17 cellular contexts compared by ENCODE assay signal in genomic region chr9:107046692-107047091, GRCh38.
A peak's percentile ranks its signal among the peaks of the same experiment; 100 is the strongest.
DNase-seq lines count a peak whose midpoint lies in the region; ATAC-seq, FAIRE-seq and TF ChIP-seq lines count a peak whose summit lies in the region.
"Had no signal": no experiment of that assay in that cellular context is flagged by ENCODE, and none has a peak within 500 bp of the region (broad histone marks: within the 10 kb centered on the region; RNA-seq: fewer than 3 reads in every experiment).

No MANE protein-coding gene starts in this region.

- no peak overlapping the region for H3K4me2 ChIP-seq in H9 (ENCODE audit: insufficient read depth, insufficient read length, low read length)
- H3K4me2 ChIP-seq: SK-N-SH had no signal

- H4K5ac ChIP-seq in H9 (ENCODE audit: insufficient read length, low read depth, low read length): no peak overlapping the region

- H3K27me3 Mint-ChIP-seq in H9 (ENCODE audit: low read depth): peaks cover 2% of the 10 kb centered on the region; the same call in 1 of the 2 replicates

- H3K79me2 ChIP-seq in H9 (ENCODE audit: insufficient read depth, low read length): no peaks in the 10 kb centered on the region
- H3K79me2 ChIP-seq: parathyroid adenoma had no signal

- FAIRE-seq in HTR-8/SVneo (lab: Jason Lieb, UNC): peak; percentile 62
- FAIRE-seq: G401.6 had no signal

- H3K23me2 ChIP-seq in H9 (ENCODE audit: insufficient read length, low read depth, low read length, poor library complexity, severe bottlenecking): no peaks in the 10 kb centered on the region

- no peaks in the 10 kb centered on the region for H3K9me3 ChIP-seq in H9 (ENCODE audit: control insufficient read depth, low read depth, low read length)
- H3K9me3 ChIP-seq: breast epithelium, SK-N-SH had no signal

- no peak overlapping the region for H3K14ac ChIP-seq in H9 (ENCODE audit: insufficient read depth, low read length)

- H2BK5ac ChIP-seq in H9 (ENCODE audit: insufficient read length, low read length): no peak overlapping the region

- DNase-seq in HTR-8/SVneo (ENCODE audit: insufficient read length, low spot score) (no peak), DMS153 treated with DMSO at 0.1 percent for 48 hours (lab: John Stamatoyannopoulos, UW; ENCODE audit: unreplicated experiment) (no peak), LoVo (ENCODE audit: low spot score) (no peak), H9 (no peak)
- DNase-seq in activated T-cell treated with anti-CD3 and anti-CD28 coated beads, Interleukin-2, amount 50 U/mL, for 1 hour: no peak
- DNase-seq: hypothalamus; mesenchymal stem cell; NCI-H510A; SK-N-SH; stimulated activated CD4-positive, alpha-beta T cell treated with anti-CD3 and anti-CD28 coated beads, Interleukin-2, amount 100 ng/mL, for 48 hours had no signal

- no peak overlapping the region for H2BK15ac ChIP-seq in H9 (ENCODE audit: low read depth, low read length)

- H3K4ac ChIP-seq in H9 (ENCODE audit: low read depth, low read length): no peak overlapping the region

- no peak overlapping the region for H2BK12ac ChIP-seq in H9 (ENCODE audit: insufficient read length, low read depth, low read length)

- no peak overlapping the region for H4K91ac ChIP-seq in H9 (ENCODE audit: insufficient read length, low read depth, low read length)

- ATAC-seq in GM18508 (IDR thresholded peaks at IDR 0.05; ENCODE audit: insufficient read depth, unreplicated experiment) (peak; percentile 89), GM21390 (IDR thresholded peaks at IDR 0.05; ENCODE audit: unreplicated experiment) (peak; percentile 95), HG02973 (IDR thresholded peaks at IDR 0.05; ENCODE audit: unreplicated experiment) (peak; percentile 93)
- ATAC-seq: activated CD4-positive, CD25-positive, alpha-beta regulatory T cell treated with anti-CD3 and anti-CD28 coated beads, Interleukin-2, amount 50 U/mL, for 24 hours had no signal

- H3K4me3 Mint-ChIP-seq in H9: no peak overlapping the region

- H3K4me1 Mint-ChIP-seq in H9: peaks cover 41 to 43% of the 10 kb centered on the region in 2 experiments

- no peak overlapping the region for H3K9ac ChIP-seq in H9 (ENCODE audit: extremely low read depth, insufficient read length, low read length)
- H3K9ac ChIP-seq: parathyroid adenoma, SK-N-SH had no signal

- H3K9me3 Mint-ChIP-seq in H9: peaks cover 0 to 2% of the 10 kb centered on the region in 2 experiments; a peak in 2 of 5 replicates

- no peak overlapping the region for H4K8ac ChIP-seq in H9 (replicated peaks; ENCODE audit: insufficient read length, low read depth, low read length)

- H2AFZ ChIP-seq in H9 (ENCODE audit: low read length): no peak overlapping the region
- H2AFZ ChIP-seq: parathyroid adenoma had no signal

- no peak overlapping the region for H3K56ac ChIP-seq in H9 (ENCODE audit: insufficient read length, low read depth, low read length)

- H3K27ac ChIP-seq in H9 (ENCODE audit: insufficient read length, low read depth, low read length): no peak overlapping the region
- H3K27ac ChIP-seq: breast epithelium, parathyroid adenoma had no signal

- no peak overlapping the region for H3K23ac ChIP-seq in H9 (ENCODE audit: insufficient read length, low read depth, low read length)

- no peak overlapping the region for H3K18ac ChIP-seq in H9 (ENCODE audit: insufficient read length, low read depth, low read length)

- no peak overlapping the region for H2BK120ac ChIP-seq in H9 (ENCODE audit: low read depth, low read length, poor library complexity, severe bottlenecking)

- H3K4me1 ChIP-seq in H9 (ENCODE audit: insufficient read depth, low read length): peaks cover 14% of the 10 kb centered on the region; the same call in 1 of the 2 replicates
- H3K4me1 ChIP-seq: breast epithelium, parathyroid adenoma had no signal

- no peak overlapping the region for H3K27ac Mint-ChIP-seq in H9

- H3K36me3 Mint-ChIP-seq in H9 (ENCODE audit: insufficient read depth in 1 of 3, low read depth in 3 of 3): no peaks in the 10 kb centered on the region

- H2AK5ac ChIP-seq in H9 (ENCODE audit: insufficient read length, low read length): no peak overlapping the region

- no CpG with 5 or more reads among the region's 1 CpG for WGBS in H9 (ENCODE audit: extremely low coverage, insufficient read length, low lambda C conversion rate)

- H4K20me1 ChIP-seq in H9 (ENCODE audit: control insufficient read depth, insufficient read depth, insufficient read length): no peaks in the 10 kb centered on the region

- H3T11ph ChIP-seq in H9 (ENCODE audit: low read length): no peak overlapping the region

- TF ChIP-seq CTCF in H9 (conservative IDR thresholded peaks at IDR 0.05): no peak

- H2BK20ac ChIP-seq in H9 (ENCODE audit: low read depth, low read length, poor library complexity, severe bottlenecking): no peak overlapping the region

- no peaks in the 10 kb centered on the region for H3K79me1 ChIP-seq in H9 (ENCODE audit: insufficient read depth, low read depth, low read length, poor library complexity, severe bottlenecking)

- H3K27me3 ChIP-seq in H9 (ENCODE audit: insufficient read depth, low read length): no peaks in the 10 kb centered on the region
- H3K27me3 ChIP-seq: breast epithelium had no signal
